1 cellular context compared by ENCODE assay signal in the genomic region with DNA sequence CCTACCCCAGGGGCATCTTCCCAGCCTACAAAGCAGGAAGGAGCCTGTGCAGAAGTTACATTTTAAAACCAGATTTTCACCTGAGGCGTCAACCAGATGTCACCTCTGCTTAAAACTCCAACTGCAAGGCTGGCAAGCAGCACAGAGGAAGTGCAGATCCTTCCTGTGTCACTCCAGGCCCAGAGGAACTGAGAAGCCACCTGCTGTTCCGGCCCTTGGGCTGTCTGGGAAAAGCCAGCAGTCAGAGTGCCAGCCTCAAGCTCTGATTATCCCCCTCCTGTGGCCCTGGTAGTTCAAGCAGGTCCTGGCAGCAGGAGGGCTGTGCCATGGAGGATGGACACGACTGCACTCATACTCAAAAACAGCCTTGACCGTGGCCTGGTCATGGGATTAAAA.
TF ChIP-seq lines count a peak whose summit lies in the region.

No MANE protein-coding gene starts in this region.

TF ChIP-seq in SK-N-SH, 30 proteins besides CTCF, POLR2A, EP300 and RAD21 (continued from another document):
- TF ChIP-seq SIN3A (IDR thresholded peaks at IDR 0.05; ENCODE audit: borderline replicate concordance, low read depth, low read length), result no peak; the same call in 1 of the 2 replicates
- no peak for TF ChIP-seq YY1 (IDR thresholded peaks at IDR 0.05; ENCODE audit: low read depth)
- no peak for TF ChIP-seq PBX3 (IDR thresholded peaks at IDR 0.05)
- no peak for TF ChIP-seq POLR2AphosphoS5 (IDR thresholded peaks at IDR 0.05; ENCODE audit: low read depth, low read length)
- TF ChIP-seq TEAD4 (IDR thresholded peaks at IDR 0.05; ENCODE audit: borderline replicate concordance, insufficient read depth), result no peak
- no peak for TF ChIP-seq NFIC (IDR thresholded peaks at IDR 0.05; ENCODE audit: borderline replicate concordance)
- no peak for TF ChIP-seq USF2 (IDR thresholded peaks at IDR 0.05; ENCODE audit: borderline replicate concordance, low read depth, low read length)
- TF ChIP-seq RXRA (IDR thresholded peaks at IDR 0.05; ENCODE audit: borderline replicate concordance, low read depth), result no peak
- no peak for TF ChIP-seq MAX (IDR thresholded peaks at IDR 0.05; ENCODE audit: low read depth)
- no peak for TF ChIP-seq FOSL2 (IDR thresholded peaks at IDR 0.05; ENCODE audit: borderline replicate concordance, low read depth)
- no peak for TF ChIP-seq NRF1 (IDR thresholded peaks at IDR 0.05; ENCODE audit: low read depth, low read length)
- TF ChIP-seq FOXM1 (IDR thresholded peaks at IDR 0.05; ENCODE audit: low read depth), result no peak
- no peak for TF ChIP-seq ZBTB33 (IDR thresholded peaks at IDR 0.05; ENCODE audit: borderline replicate concordance, low read depth)
- no peak for TF ChIP-seq RFX5 (IDR thresholded peaks at IDR 0.05; ENCODE audit: low read length)
- peak; percentile 50 for TF ChIP-seq CHD2 (IDR thresholded peaks at IDR 0.05; ENCODE audit: low read length, partially characterized antibody)
- TF ChIP-seq SMC3 (IDR thresholded peaks at IDR 0.05; ENCODE audit: low read depth, low read length), result 0 out of 2 replicates have a peak, but pooled peaks have one; percentile 7
- TF ChIP-seq MEF2A (IDR thresholded peaks at IDR 0.05; ENCODE audit: borderline replicate concordance, low read depth), result no peak
- TF ChIP-seq TAF1 (IDR thresholded peaks at IDR 0.05; ENCODE audit: borderline replicate concordance, low read depth, low read length), result no peak
- TF ChIP-seq ELF1 (IDR thresholded peaks at IDR 0.05), result no peak
- TF ChIP-seq GATA2 (CRISPR knock-in tag; IDR thresholded peaks at IDR 0.05), result peak; percentile 23; the same call in 1 of the 2 replicates
- peak; percentile 92 for TF ChIP-seq FOXJ3 (CRISPR knock-in tag; IDR thresholded peaks at IDR 0.05)
- no peak for TF ChIP-seq JUND (IDR thresholded peaks at IDR 0.05)
- TF ChIP-seq REST (IDR thresholded peaks at IDR 0.05; ENCODE audit: low read depth, low read length), result no peak
- TF ChIP-seq TCF12 (IDR thresholded peaks at IDR 0.05), result no peak
- no peak for TF ChIP-seq MXI1 (IDR thresholded peaks at IDR 0.05; ENCODE audit: low read depth, low read length)
- no peak for TF ChIP-seq GABPA (IDR thresholded peaks at IDR 0.05; ENCODE audit: low read depth)
- TF ChIP-seq USF1 (IDR thresholded peaks at IDR 0.05; ENCODE audit: borderline replicate concordance, low read depth), result no peak
- TF ChIP-seq RCOR1 (IDR thresholded peaks at IDR 0.05; ENCODE audit: low read length), result peak; percentile 81
- TF ChIP-seq, protein P1, sequence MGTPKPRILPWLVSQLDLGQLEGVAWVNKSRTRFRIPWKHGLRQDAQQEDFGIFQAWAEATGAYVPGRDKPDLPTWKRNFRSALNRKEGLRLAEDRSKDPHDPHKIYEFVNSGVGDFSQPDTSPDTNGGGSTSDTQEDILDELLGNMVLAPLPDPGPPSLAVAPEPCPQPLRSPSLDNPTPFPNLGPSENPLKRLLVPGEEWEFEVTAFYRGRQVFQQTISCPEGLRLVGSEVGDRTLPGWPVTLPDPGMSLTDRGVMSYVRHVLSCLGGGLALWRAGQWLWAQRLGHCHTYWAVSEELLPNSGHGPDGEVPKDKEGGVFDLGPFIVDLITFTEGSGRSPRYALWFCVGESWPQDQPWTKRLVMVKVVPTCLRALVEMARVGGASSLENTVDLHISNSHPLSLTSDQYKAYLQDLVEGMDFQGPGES (IDR thresholded peaks at IDR 0.05; ENCODE audit: low read depth, low read length), result no peak
TF ChIP-seq in SK-N-SH: peak in this region for 5.
